In genomic region chr15:52765779-52766178, GRCh38 we compare ENCODE assay signal across 16 cellular contexts. TPM values are rescaled to one million over a fixed set of nuclear protein-coding genes. Genes with fewer than 3 reads are reported as not detected.
DNase-seq lines count a peak whose midpoint lies in the region; FAIRE-seq and TF ChIP-seq lines count a peak whose summit lies in the region.
"Had no signal": no experiment of that assay in that cellular context is flagged by ENCODE, and none has a peak within 500 bp of the region (broad histone marks: within the 10 kb centered on the region; RNA-seq: fewer than 3 reads in every experiment).

No MANE protein-coding gene starts in this region.

- no peak overlapping the region for H4K8ac ChIP-seq in neuronal stem cell (ENCODE audit: low read depth, low read length)

- FAIRE-seq in endothelial cell of umbilical vein (lab: Jason Lieb, UNC), result no peak

- H2BK12ac ChIP-seq in neuronal stem cell (ENCODE audit: low read length), result no peak overlapping the region

- TF ChIP-seq POLR2A in endothelial cell of umbilical vein (IDR thresholded peaks at IDR 0.05; ENCODE audit: low read depth, low read length), result no peak

- H2AFZ ChIP-seq in endothelial cell of umbilical vein (ENCODE audit: low read depth, low read length) (no peak overlapping the region), neuronal stem cell (ENCODE audit: low read length) (no peak overlapping the region)

- H4K20me1 ChIP-seq in endothelial cell of umbilical vein (replicated peaks; ENCODE audit: control insufficient read depth, extremely low read depth, insufficient read depth, low read length), result no peaks in the 10 kb centered on the region

- no peaks in the 10 kb centered on the region for H3K79me2 ChIP-seq in endothelial cell of umbilical vein (ENCODE audit: control insufficient read depth, insufficient read depth, low read length)

- no peak overlapping the region for H2BK5ac ChIP-seq in neuronal stem cell (ENCODE audit: low read length)

- no peaks in the 10 kb centered on the region for H3K79me1 ChIP-seq in neuronal stem cell (ENCODE audit: low read depth, low read length)

- CTCF ChIA-PET in endothelial cell of umbilical vein (lab: Charles Lee), result interaction anchor here (0.9 to 1.5 kb wide), 5 partner anchors 10 to 955 kb away, joined by 3 to 6 read pairs (median 4); no protein-coding TSS in a partner anchor

- H2AK5ac ChIP-seq in neuronal stem cell (ENCODE audit: low read depth, low read length), result no peak overlapping the region

- BruUV-seq in endothelial cell of umbilical vein (replicated peaks; lab: Mats Ljungman, UMichigan), result no TSS peak

- intact Hi-C loops in endothelial cell of umbilical vein (cut with micrococcal nuclease), result no loop called here

- H3K4ac ChIP-seq in neuronal stem cell (ENCODE audit: low read length), result no peak overlapping the region

- H3K4me2 ChIP-seq in endothelial cell of umbilical vein (ENCODE audit: insufficient read depth, low read length) (no peak overlapping the region), neuronal stem cell (ENCODE audit: insufficient read depth, low read length, poor library complexity, severe bottlenecking) (no peak overlapping the region)

- TF ChIP-seq CTCF in endothelial cell of umbilical vein (IDR thresholded peaks at IDR 0.05; ENCODE audit: extremely low read depth in 1 of 2, insufficient read depth in 1 of 2, low read depth in 1 of 2, low read length in 2 of 2), result peak; percentile 23 to 30

- no peaks in the 10 kb centered on the region for H3K4me1 ChIP-seq in endothelial cell of umbilical vein (ENCODE audit: control insufficient read depth, extremely low read depth, insufficient read depth, low read length)
- H3K4me1 ChIP-seq in neuronal stem cell (ENCODE audit: control insufficient read depth in 2 of 2, insufficient read depth in 1 of 2, low read depth in 1 of 2, low read length in 2 of 2), result no peaks in the 10 kb centered on the region

- H3K14ac ChIP-seq in neuronal stem cell (ENCODE audit: low read length), result no peak overlapping the region

- H3K36me3 ChIP-seq in endothelial cell of umbilical vein (ENCODE audit: control insufficient read depth in 2 of 2, extremely low read depth in 1 of 2, insufficient read depth in 2 of 2, low read length in 2 of 2) (no peaks in the 10 kb centered on the region), neuronal stem cell (replicated peaks in 1 of 2; ENCODE audit: control insufficient read depth in 2 of 2, insufficient read depth in 2 of 2, low read length in 2 of 2) (no peaks in the 10 kb centered on the region)

- dilution Hi-C loops in endothelial cell of umbilical vein (cut with MboI; ENCODE audit: extremely low pct_ligation_motif_present, low sequenced_read_pairs), result no loop called here

- H2BK120ac ChIP-seq in neuronal stem cell (ENCODE audit: low read depth, low read length), result no peak overlapping the region

- no peaks in the 10 kb centered on the region for H3K9me1 ChIP-seq in endothelial cell of umbilical vein (replicated peaks; ENCODE audit: control insufficient read depth, extremely low read depth, insufficient read depth, low read length)

- H3K9me3 ChIP-seq in endothelial cell of umbilical vein (replicated peaks; ENCODE audit: control insufficient read depth, insufficient read depth, low read length) (no peaks in the 10 kb centered on the region), neuronal stem cell (replicated peaks in 1 of 2; ENCODE audit: control insufficient read depth in 2 of 2, insufficient read depth in 1 of 2, low read depth in 1 of 2, low read length in 2 of 2) (no peaks in the 10 kb centered on the region)

- no CpG with 5 or more reads among the region's 3 CpGs for WGBS in neuronal stem cell (ENCODE audit: extremely low coverage in 2 of 2, insufficient read length in 2 of 2, insufficient replicate concordance in 1 of 2), 2 donors

- POLR2A ChIA-PET in endothelial cell of umbilical vein (lab: Charles Lee), result no interaction called here

- H3K18ac ChIP-seq in neuronal stem cell (ENCODE audit: low read length), result no peak overlapping the region

- H3K4me3 ChIP-seq in endothelial cell of umbilical vein (replicated peaks in 1 of 3; ENCODE audit: insufficient read depth in 1 of 3, low read depth in 1 of 3, low read length in 3 of 3), result no peak overlapping the region
- H3K4me3 ChIP-seq in neuronal stem cell (ENCODE audit: low read length in 2 of 2), result no peak overlapping the region

- H4K91ac ChIP-seq in neuronal stem cell (ENCODE audit: low read depth, low read length, poor library complexity), result no peak overlapping the region

- H3K27ac ChIP-seq in endothelial cell of umbilical vein (ENCODE audit: insufficient read depth, low read depth, low read length) (no peak overlapping the region), neuronal stem cell (replicated peaks; ENCODE audit: low read length) (no peak overlapping the region)
- H3K27ac ChIP-seq: HL-60, RWPE1 had no signal

- no peak overlapping the region for H2BK15ac ChIP-seq in neuronal stem cell (ENCODE audit: low read length)

- H3K9ac ChIP-seq in endothelial cell of umbilical vein (replicated peaks; ENCODE audit: extremely low read depth, insufficient read depth, low read length), result no peak overlapping the region
- no peak overlapping the region for H3K9ac ChIP-seq in neuronal stem cell (ENCODE audit: low read depth, low read length, poor library complexity)

- DNase-seq in ELF-1 (ENCODE audit: low read depth, low spot score) (peak; percentile 7), NCI-H460 (ENCODE audit: extremely low read depth, low read depth) (peak; percentile 14), endothelial cell of umbilical vein (ENCODE audit: low read depth, low spot score) (peak; percentile 6), neuronal stem cell (ENCODE audit: low spot score) (peak; percentile 23), NCI-H1105 treated with DMSO at 0.1 percent for 48 hours (lab: John Stamatoyannopoulos, UW) (no peak), COLO668 (lab: John Stamatoyannopoulos, UW; ENCODE audit: unreplicated experiment) (no peak), SHP77 treated with DMSO at 0.1 percent for 48 hours (lab: John Stamatoyannopoulos, UW) (no peak)
- no peak for DNase-seq in stimulated activated CD4-positive, alpha-beta T cell treated with anti-CD3 and anti-CD28 coated beads, Interleukin-2, amount 100 ng/mL, for 24 hours
- DNase-seq: activated CD4-positive, CD25-positive, alpha-beta regulatory T cell treated with anti-CD3 and anti-CD28 coated beads, Interleukin-2, amount 50 U/mL, for 72 hours; activated effector memory CD4-positive, alpha-beta T cell treated with anti-CD3 and anti-CD28 coated beads, Interleukin-2, amount 50 U/mL, for 16 hours; hypothalamus; naive B cell; NCI-H2081 treated with DMSO at 0.1 percent for 48 hours; stimulated activated naive CD8-positive, alpha-beta T cell treated with anti-CD3 and anti-CD28 coated beads, Interleukin-15, amount 100 ng/mL, for 72 hours had no signal

- H3K27me3 ChIP-seq in endothelial cell of umbilical vein (ENCODE audit: control insufficient read depth in 2 of 2, insufficient read depth in 2 of 2, low read length in 2 of 2) (peaks cover 8 to 9% of the 10 kb centered on the region in 2 experiments), neuronal stem cell (ENCODE audit: control insufficient read depth in 3 of 3, insufficient read depth in 3 of 3, low read depth in 1 of 3, low read length in 3 of 3) (peaks cover 0 to 6% (median 0%) of the 10 kb centered on the region in 3 experiments)

- H3K23ac ChIP-seq in neuronal stem cell (ENCODE audit: low read depth, low read length, poor library complexity), result no peak overlapping the region

TF ChIP-seq in endothelial cell of umbilical vein, 7 proteins besides CTCF, POLR2A, EP300 and RAD21:
- TF ChIP-seq GATA2 (IDR thresholded peaks at IDR 0.05; ENCODE audit: insufficient read depth, insufficient read length, low read depth, low read length), result no peak
- no peak for TF ChIP-seq FOS (IDR thresholded peaks at IDR 0.05; ENCODE audit: borderline replicate concordance, insufficient read depth, low read length)
- TF ChIP-seq MYC (IDR thresholded peaks at IDR 0.05; ENCODE audit: low read depth, low read length), result no peak
- no peak for TF ChIP-seq POLR2AphosphoS5 (IDR thresholded peaks at IDR 0.05; ENCODE audit: insufficient read depth, low read depth, low read length)
- TF ChIP-seq, protein P1, sequence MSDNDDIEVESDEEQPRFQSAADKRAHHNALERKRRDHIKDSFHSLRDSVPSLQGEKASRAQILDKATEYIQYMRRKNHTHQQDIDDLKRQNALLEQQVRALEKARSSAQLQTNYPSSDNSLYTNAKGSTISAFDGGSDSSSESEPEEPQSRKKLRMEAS (IDR thresholded peaks at IDR 0.05; ENCODE audit: insufficient read depth, insufficient read length), result no peak
- TF ChIP-seq JUN (IDR thresholded peaks at IDR 0.05; ENCODE audit: borderline replicate concordance, insufficient read depth, insufficient read length, low read depth), result no peak
- no peak for TF ChIP-seq EZH2 (IDR thresholded peaks at IDR 0.05; ENCODE audit: borderline replicate concordance, low read depth, low read length, severe bottlenecking)

RNA-seq across cellular contexts. Expression of gene ONECUT1, which starts 24.4 kb away (rescaled TPM):
- 0.61 and 1.1 TPM in 2 replicates for total RNA-seq in NCI-H460 (2014; rRNA removed; shearing (Covaris generic))
- 2.3 TPM in 1 of 2 replicates, not detected in the other for polyA plus RNA-seq in NCI-H460 (2014; cell fraction: nucleus; rRNA removed)
- not detected in 2 replicates for total RNA-seq in endothelial cell of umbilical vein
- polyA plus RNA-seq in endothelial cell of umbilical vein, result not detected in 2 replicates
- polyA plus RNA-seq in endothelial cell of umbilical vein (2011; cell fraction: cytosol; rRNA removed), result not detected in 2 replicates
- not detected in 2 replicates for polyA plus RNA-seq in endothelial cell of umbilical vein (2011; cell fraction: nucleus; rRNA removed)
- polyA plus RNA-seq in endothelial cell of umbilical vein (2012), result not detected in 2 replicates
- polyA minus RNA-seq in endothelial cell of umbilical vein, result not detected in 2 replicates
- not detected for polyA minus RNA-seq in endothelial cell of umbilical vein (2011; cell fraction: cytosol; rRNA and poly(A)+ RNA removed)
- polyA minus RNA-seq in endothelial cell of umbilical vein (2011; cell fraction: nucleus; rRNA and poly(A)+ RNA removed), result not detected in 2 replicates
- 0.24 TPM for polyA plus RNA-seq in neuronal stem cell (2013, experiment 1 of 2)
- polyA plus RNA-seq in neuronal stem cell (2013, experiment 2 of 2), result 0.24 TPM

Comparison
In these comparisons a context has a peak if more than half of its experiments do, and no peak if none do; other contexts are left out.
1. DNase-seq: peak in ELF-1 (single experiment), NCI-H460 (single experiment), endothelial cell of umbilical vein (single experiment) and neuronal stem cell (single experiment); none in stimulated activated CD4-positive, alpha-beta T cell treated with anti-CD3 and anti-CD28 coated beads, Interleukin-2, amount 100 ng/mL, for 24 hours (0 of 2), NCI-H1105 treated with DMSO at 0.1 percent for 48 hours (single experiment), COLO668 (single experiment) and SHP77 treated with DMSO at 0.1 percent for 48 hours (single experiment).